Comparison of ENCODE assay signal across 8 cellular contexts in genomic region chr4:87093443-87094123, GRCh38.
DNase-seq lines count a peak whose midpoint lies in the region; ATAC-seq and TF ChIP-seq lines count a peak whose summit lies in the region.

No MANE protein-coding gene starts in this region.

- TF ChIP-seq POLR2A in testis (IDR thresholded peaks at IDR 0.05) = no peak

- no peak overlapping the region for H2BK120ac ChIP-seq in mesendoderm (ENCODE audit: low read depth, low read length)

- ATAC-seq in GM18519 (IDR thresholded peaks at IDR 0.05; ENCODE audit: low FRiP score, unreplicated experiment) (peak; percentile 77), HG02943 (IDR thresholded peaks at IDR 0.05; ENCODE audit: low read depth, unreplicated experiment) (peak; percentile 70)

- H3K4me2 ChIP-seq in mesendoderm (ENCODE audit: low read length) = no peak overlapping the region

- H3K79me1 ChIP-seq in mesendoderm (ENCODE audit: low read length) = peaks cover 3% of the 10 kb centered on the region

- no peak overlapping the region for H3K18ac ChIP-seq in mesendoderm (ENCODE audit: low read length)

- H3K4me3 ChIP-seq in BJ (ENCODE audit: low read depth, low read length) (no peak overlapping the region), dorsolateral prefrontal cortex (no peak overlapping the region), mesendoderm (ENCODE audit: low read length) (no peak overlapping the region), testis (no peak overlapping the region)

- CTCF ChIA-PET in BJ (lab: Yijun Ruan, JAX) = interaction anchor here (0.6 to 5.8 kb wide), 26 partner anchors 8 to 594 kb away, joined by 3 to 52 read pairs (median 4); partner anchors contain the start of gene AFF1

- H3K9me3 ChIP-seq in testis = no peaks in the 10 kb centered on the region

- whole genome bisulfite sequencing in mesendoderm (ENCODE audit: extremely low coverage, insufficient coverage, low lambda C conversion rate) = no CpG with 5 or more reads among the region's 4 CpGs
- WGBS in testis, 2 donors = 25 to 50% methylated on average over 4 of the region's 4 CpGs

- H3K27ac ChIP-seq in VCaP (peak overlapping the region; percentile 93), dorsolateral prefrontal cortex (peak overlapping the region in 43 of 59 donors; percentile 3 to 75 (median 41)), mesendoderm (ENCODE audit: low read depth, low read length) (no peak overlapping the region), testis (no peak overlapping the region)

- no peak overlapping the region for H3K9ac ChIP-seq in mesendoderm (ENCODE audit: low read length)

- H3K27me3 ChIP-seq in BJ (ENCODE audit: control insufficient read depth, insufficient read depth, low read length) = no peaks in the 10 kb centered on the region
- no peaks in the 10 kb centered on the region for H3K27me3 ChIP-seq in dorsolateral prefrontal cortex
- H3K27me3 ChIP-seq in mesendoderm (ENCODE audit: insufficient read depth, low read length, poor library complexity) = no peaks in the 10 kb centered on the region
- H3K27me3 ChIP-seq in testis = no peaks in the 10 kb centered on the region

- no peak overlapping the region for H2BK15ac ChIP-seq in mesendoderm (replicated peaks; ENCODE audit: low read depth)

- H2AK5ac ChIP-seq in mesendoderm (ENCODE audit: low read length) = no peak overlapping the region

- H3K79me2 ChIP-seq in mesendoderm (ENCODE audit: control insufficient read depth, insufficient read depth, low read length) = no peaks in the 10 kb centered on the region

- no peak overlapping the region for H2BK5ac ChIP-seq in mesendoderm (ENCODE audit: low read length)

- DNase-seq in BJ (ENCODE audit: low read depth) (no peak), NCI-H1694 treated with DMSO at 0.1 percent for 48 hours (lab: John Stamatoyannopoulos, UW) (peak; percentile 54), dorsolateral prefrontal cortex (peak in 2 of 10 donors; percentile 41 to 46), mesendoderm (peak; percentile 76), testis (peak; percentile 45)

- intact Hi-C loops in dorsolateral prefrontal cortex (cut with DNase I) (loop anchor here (2.0 to 5.0 kb wide), 4 partner anchors 86 to 596 kb away; partner anchors contain the start of gene AFF1 (in 1 of the 2)), testis (cut with DNase I; ENCODE audit: low total_unique reads) (loop anchor here (10.0 kb wide), 1 partner anchor 169 kb away; no protein-coding TSS in a partner anchor)

- H3K23ac ChIP-seq in mesendoderm (ENCODE audit: low read length) = no peak overlapping the region

- TF ChIP-seq CTCF in BJ (IDR thresholded peaks at IDR 0.05; ENCODE audit: insufficient read depth, low read depth, low read length) = peak; percentile 55
- peak; percentile 77 for TF ChIP-seq CTCF in VCaP (conservative IDR thresholded peaks at IDR 0.05)
- TF ChIP-seq CTCF in dorsolateral prefrontal cortex (IDR thresholded peaks at IDR 0.05 in 54 of 56, conservative IDR thresholded peaks at IDR 0.05 in 2 of 56; ENCODE audit: low read depth in 1 of 56, partially characterized antibody in 56 of 56) = peak; percentile 53 to 88 (median 77)
- peak; percentile 16 to 60 (median 45) for TF ChIP-seq CTCF in testis (IDR thresholded peaks at IDR 0.05)

- H4K8ac ChIP-seq in mesendoderm (ENCODE audit: low read depth, low read length) = no peak overlapping the region

- no peak overlapping the region for H3K4ac ChIP-seq in mesendoderm (ENCODE audit: low read depth, low read length)

- H3K36me3 ChIP-seq in BJ (ENCODE audit: control insufficient read depth, insufficient read depth, low read length) (no peaks in the 10 kb centered on the region), mesendoderm (ENCODE audit: control insufficient read depth, insufficient read depth, low read length) (no peaks in the 10 kb centered on the region), testis (ENCODE audit: low read depth, missing control alignments) (no peaks in the 10 kb centered on the region)

- no peak overlapping the region for H4K5ac ChIP-seq in mesendoderm (ENCODE audit: low read length)

- H3K56ac ChIP-seq in mesendoderm (ENCODE audit: low read length) = no peak overlapping the region

- H3K4me1 ChIP-seq in mesendoderm (ENCODE audit: control insufficient read depth, low read depth, low read length) = peaks cover 2% of the 10 kb centered on the region
- no peaks in the 10 kb centered on the region for H3K4me1 ChIP-seq in testis

- POLR2A ChIA-PET in BJ (lab: Charles Lee) = no interaction called here

Comparison
In these comparisons a context has a peak if more than half of its experiments do, and no peak if none do; other contexts are left out.
1. H3K27ac ChIP-seq: peak in VCaP (single experiment) and dorsolateral prefrontal cortex (43 of 59); none in mesendoderm (single experiment) and testis (0 of 2).
2. Peak in every context shown above with its lines, with median percentiles within 50 percentile points of each other: CTCF ChIP-seq.